ENCODE assay signal across 15 cellular contexts in genomic region chr22:45972091-45972867, GRCh38. TPM values are rescaled to one million over a fixed set of nuclear protein-coding genes. Genes with fewer than 3 reads are reported as not detected.
A peak's percentile ranks its signal among the peaks of the same experiment; 100 is the strongest.
DNase-seq lines count a peak whose midpoint lies in the region; FAIRE-seq and TF ChIP-seq lines count a peak whose summit lies in the region.
"Had no signal": no experiment of that assay in that cellular context is flagged by ENCODE, and none has a peak within 500 bp of the region (broad histone marks: within the 10 kb centered on the region; RNA-seq: fewer than 3 reads in every experiment).

No MANE protein-coding gene starts in this region.

- H4K20me1 ChIP-seq in astrocyte (ENCODE audit: insufficient read depth, low read length): peaks cover 22% of the 10 kb centered on the region

- H3K36me3 ChIP-seq in astrocyte (ENCODE audit: insufficient read depth, low read length) (no peaks in the 10 kb centered on the region), stomach (no peaks in the 10 kb centered on the region)
- H3K36me3 ChIP-seq: sigmoid colon had no signal

- DNase-seq in NCI-H2227 (lab: John Stamatoyannopoulos, UW; ENCODE audit: unreplicated experiment) (peak; percentile 23), NCI-H2227 treated with DMSO at 0.1 percent for 48 hours (lab: John Stamatoyannopoulos, UW) (no peak), astrocyte (ENCODE audit: low read depth) (peak; percentile 32), iris pigment epithelial cell (ENCODE audit: low read depth) (peak; percentile 22), stomach (no peak), NCI-H526 treated with DMSO at 0.1 percent for 48 hours (lab: John Stamatoyannopoulos, UW) (no peak), NOMO-1 treated with DMSO at 0.1 percent for 48 hours (lab: John Stamatoyannopoulos, UW; ENCODE audit: unreplicated experiment) (no peak)
- DNase-seq in stimulated activated CD4-positive, alpha-beta T cell treated with anti-CD3 and anti-CD28 coated beads, Interleukin-4, amount 100 ng/mL, for 24 hours: no peak
- DNase-seq: activated naive CD4-positive, alpha-beta T cell treated with anti-CD3 and anti-CD28 coated beads for 36 hours; naive B cell; NCI-H82; sigmoid colon had no signal

- H3K4me3 ChIP-seq in astrocyte (ENCODE audit: insufficient read depth, low read depth, low read length) (peak overlapping the region; percentile 74), stomach (peak overlapping the region in 3 of 4 donors; percentile 19 to 38 (median 30))

- H2AFZ ChIP-seq in astrocyte (ENCODE audit: low read depth, low read length): peak overlapping the region; percentile 41

- peak overlapping the region; percentile 91 for H3K27ac ChIP-seq in astrocyte (ENCODE audit: low read depth, low read length)
- no peak overlapping the region for H3K27ac ChIP-seq in stomach
- H3K27ac ChIP-seq: sigmoid colon had no signal

- H3K4me2 ChIP-seq in astrocyte (ENCODE audit: low read length): peak overlapping the region; percentile 89

- intact Hi-C loops in stomach (cut with DNase I; ENCODE audit: low total_unique reads): no loop called here

- H3K27me3 ChIP-seq in astrocyte (ENCODE audit: insufficient read depth, low read length) (peaks cover 16% of the 10 kb centered on the region), stomach (peaks cover 50 to 100% (median 90%) of the 10 kb centered on the region in 3 donors)

- no peak for TF ChIP-seq CTCF in astrocyte (IDR thresholded peaks at IDR 0.05; ENCODE audit: insufficient read depth, low read depth, low read length)
- TF ChIP-seq CTCF in stomach (IDR thresholded peaks at IDR 0.05): no peak

- no peak overlapping the region for H3K4me3 Mint-ChIP-seq in astrocyte (ENCODE audit: unreplicated experiment)
- H3K4me3 Mint-ChIP-seq: activated naive CD4-positive, alpha-beta T cell treated with anti-CD3 and anti-CD28 coated beads for 36 hours had no signal

- no peaks in the 10 kb centered on the region for H3K36me3 Mint-ChIP-seq in astrocyte (ENCODE audit: low read depth, unreplicated experiment)
- H3K36me3 Mint-ChIP-seq: naive B cell had no signal

- H3K4me1 Mint-ChIP-seq in astrocyte (ENCODE audit: low read depth, unreplicated experiment): peaks cover 16% of the 10 kb centered on the region

- no peaks in the 10 kb centered on the region for H3K9me3 Mint-ChIP-seq in astrocyte (ENCODE audit: unreplicated experiment)
- H3K9me3 Mint-ChIP-seq: activated naive CD4-positive, alpha-beta T cell treated with anti-CD3 and anti-CD28 coated beads for 36 hours; naive B cell had no signal

- H3K9me3 ChIP-seq in astrocyte (ENCODE audit: insufficient read depth, low read depth, low read length) (no peaks in the 10 kb centered on the region), stomach (no peaks in the 10 kb centered on the region)
- H3K9me3 ChIP-seq: sigmoid colon had no signal

- no peak for TF ChIP-seq POLR2A in stomach (IDR thresholded peaks at IDR 0.05)

- no peak overlapping the region for H3K27ac Mint-ChIP-seq in astrocyte (ENCODE audit: unreplicated experiment)
- H3K27ac Mint-ChIP-seq: activated naive CD4-positive, alpha-beta T cell treated with anti-CD3 and anti-CD28 coated beads for 36 hours had no signal

- H3K79me2 ChIP-seq in astrocyte (ENCODE audit: insufficient read depth, low read length): peaks cover 57% of the 10 kb centered on the region

- peak overlapping the region; percentile 85 for H3K9ac ChIP-seq in astrocyte (ENCODE audit: low read length)

- H3K27me3 Mint-ChIP-seq in astrocyte (ENCODE audit: low read depth, unreplicated experiment): peaks cover 28% of the 10 kb centered on the region

- no peak for FAIRE-seq in astrocyte (lab: Jason Lieb, UNC)
- FAIRE-seq: A204.1, D721Med had no signal

- WGBS in stomach, 5 donors: 8 to 19% (median 15%) methylated on average over 23 to 82 of the region's 82 CpGs

- H3K4me1 ChIP-seq in astrocyte (ENCODE audit: insufficient read depth, low read length) (peaks cover 41% of the 10 kb centered on the region), stomach (peaks cover 35 to 51% (median 39%) of the 10 kb centered on the region in 4 donors)

- no peak for TF ChIP-seq EP300 in stomach (IDR thresholded peaks at IDR 0.05)

RNA-seq across cellular contexts. Expression of gene WNT7B, which starts 4.7 kb away (rescaled TPM):
- total RNA-seq in astrocyte (1.6 and 1.7 TPM in 2 replicates), stomach (not detected)
- 1 to 10 TPM in 1 of 3 donors, under 1 TPM in 1, not detected in 1; 0.06 to 2.0 TPM for polyA plus RNA-seq in stomach
- total RNA-seq: activated naive CD4-positive, alpha-beta T cell treated with anti-CD3 and anti-CD28 coated beads for 36 hours; sigmoid colon; SK-MEL-5 had no signal
- polyA plus RNA-seq: sigmoid colon had no signal

Comparison
In these comparisons a context has a peak if more than half of its experiments do, and no peak if none do; other contexts are left out.
1. DNase-seq: peak in NCI-H2227 (single experiment), astrocyte (single experiment) and iris pigment epithelial cell (single experiment); none in NCI-H2227 treated with DMSO at 0.1 percent for 48 hours (single experiment), stomach (single experiment), NCI-H526 treated with DMSO at 0.1 percent for 48 hours (single experiment), stimulated activated CD4-positive, alpha-beta T cell treated with anti-CD3 and anti-CD28 coated beads, Interleukin-4, amount 100 ng/mL, for 24 hours (single experiment) and NOMO-1 treated with DMSO at 0.1 percent for 48 hours (single experiment).